In the genomic region with DNA sequence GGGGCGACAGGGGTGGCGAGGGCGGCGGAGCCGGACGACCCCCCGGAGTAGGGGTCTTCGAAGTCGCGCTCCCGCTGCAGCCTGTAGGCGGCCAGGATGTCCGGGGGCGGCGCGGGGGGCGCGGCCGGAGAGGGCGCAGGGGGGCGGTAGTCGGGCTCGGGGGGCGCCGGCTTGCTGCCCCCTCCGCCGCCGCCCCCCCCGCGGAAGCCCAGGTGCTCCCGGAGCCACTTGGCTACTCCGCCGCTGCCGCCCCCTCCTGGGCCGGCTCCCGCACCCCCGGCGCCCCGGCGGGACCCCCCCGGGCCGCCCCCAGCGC, we compare ENCODE assay signal across 9 cellular contexts. TPM values are rescaled to one million over a fixed set of nuclear protein-coding genes. Genes with fewer than 3 reads are reported as not detected.
A peak's percentile ranks its signal among the peaks of the same experiment; 100 is the strongest.
DNase-seq lines count a peak whose midpoint lies in the region; ATAC-seq and TF ChIP-seq lines count a peak whose summit lies in the region.
"Had no signal": no experiment of that assay in that cellular context is flagged by ENCODE, and none has a peak within 500 bp of the region (broad histone marks: within the 10 kb centered on the region; RNA-seq: fewer than 3 reads in every experiment).

No MANE protein-coding gene starts in this region.

- ATAC-seq in GM18868 (IDR thresholded peaks at IDR 0.05; ENCODE audit: unreplicated experiment): peak; percentile 11

- intact Hi-C loops in CD14-positive monocyte (cut with micrococcal nuclease): no loop called here

- WGBS in hepatocyte (ENCODE audit: low lambda C conversion rate, missing lambda C conversion rate): no CpG with 5 or more reads among the region's 43 CpGs

- H3K27me3 Mint-ChIP-seq in CD14-positive monocyte (ENCODE audit: low read depth in 3 of 3): peaks cover 28 to 33% (median 32%) of the 10 kb centered on the region in 3 donors

- H3K27me3 ChIP-seq in hepatocyte: no peaks in the 10 kb centered on the region

- TF ChIP-seq CTCF in VCaP (conservative IDR thresholded peaks at IDR 0.05) (no peak), hepatocyte (IDR thresholded peaks at IDR 0.05; ENCODE audit: poor library complexity) (no peak), CD14-positive monocyte (IDR thresholded peaks at IDR 0.05) (no peak)

- H3K4me3 ChIP-seq in hepatocyte (peak overlapping the region; percentile 68), skin epidermis (peak overlapping the region; percentile 48 to 68 (median 55))

- peaks cover 20% of the 10 kb centered on the region for H3K4me1 ChIP-seq in hepatocyte (ENCODE audit: insufficient read depth)

- peaks cover 0 to 8% (median 2%) of the 10 kb centered on the region in 7 donors for H3K9me3 Mint-ChIP-seq in CD14-positive monocyte

- peaks cover 0 to 15% of the 10 kb centered on the region in 2 donors for H3K36me3 Mint-ChIP-seq in CD14-positive monocyte

- H4K20me1 ChIP-seq in hepatocyte (ENCODE audit: insufficient read depth, poor library complexity, severe bottlenecking): no peaks in the 10 kb centered on the region

- DNase-seq in hepatocyte (ENCODE audit: low spot score): no peak
- DNase-seq in NK-92 treated with Interleukin-12 subunit alpha and Interleukin-12 subunit beta, amount 100 ng/mL, for 24 hours (lab: John Stamatoyannopoulos, UW): no peak
- no peak for DNase-seq in NCI-H748 treated with DMSO at 0.1 percent for 48 hours (lab: John Stamatoyannopoulos, UW)
- no peak for DNase-seq in NCI-H1092 (lab: John Stamatoyannopoulos, UW)
- no peak for DNase-seq in CD14-positive monocyte (ENCODE audit: low spot score)
- DNase-seq: T1000 had no signal

- no peak overlapping the region for H3K27ac Mint-ChIP-seq in CD14-positive monocyte

- H3K79me2 ChIP-seq in hepatocyte: peaks cover 41% of the 10 kb centered on the region

- H3K27ac ChIP-seq in VCaP (peak overlapping the region; percentile 8; the same call in 1 of the 2 replicates), hepatocyte (peak overlapping the region; percentile 53), skin epidermis (peak overlapping the region in 19 of 21 experiments; percentile 3 to 95 (median 69))

- H3K4me2 ChIP-seq in hepatocyte: peak overlapping the region; percentile 94

- peaks cover 16% of the 10 kb centered on the region for H3K4me1 Mint-ChIP-seq in CD14-positive monocyte

- no peaks in the 10 kb centered on the region for H3K9me3 ChIP-seq in hepatocyte (ENCODE audit: low read depth)

- H3K4me3 Mint-ChIP-seq in CD14-positive monocyte: peak overlapping the region in 1 of 2 donors; percentile 86

- H3K36me3 ChIP-seq in hepatocyte (replicated peaks; ENCODE audit: insufficient read depth, low read depth): no peaks in the 10 kb centered on the region

- peak overlapping the region; percentile 60 for H2AFZ ChIP-seq in hepatocyte

- no peaks in the 10 kb centered on the region for H3K9me2 ChIP-seq in hepatocyte (replicated peaks; ENCODE audit: insufficient read depth)

RNA-seq across cellular contexts. Expression of a gene that starts 0.2 kb away (rescaled TPM):
- total RNA-seq in hepatocyte: 12.0 and 13.3 TPM in 2 replicates
- 13.9 and 15.0 TPM in 2 replicates for polyA plus RNA-seq in hepatocyte
- polyA plus RNA-seq in CD14-positive monocyte: under 1 TPM; 0.58 to 0.70 TPM

RNA-seq across cellular contexts. Expression of a gene that starts 57.7 kb away (rescaled TPM):
- 3.3 and 3.8 TPM in 2 replicates for total RNA-seq in hepatocyte
- polyA plus RNA-seq in hepatocyte (4.3 and 7.7 TPM in 2 replicates), CD14-positive monocyte (under 1 TPM in 1 of 2 donors, not detected in 1; 0.22 TPM)

RNA-seq across cellular contexts. Expression of a gene that starts 57.9 kb away (rescaled TPM):
- 7.5 and 10.9 TPM in 2 replicates for total RNA-seq in hepatocyte
- polyA plus RNA-seq in hepatocyte (6.3 and 15.2 TPM in 2 replicates), CD14-positive monocyte (not detected)

Comparison
In these comparisons a context has a peak if more than half of its experiments do, and no peak if none do; other contexts are left out.
1. H3K27ac ChIP-seq: peak in every context shown above with its lines; median percentile 69 in skin epidermis; 53 in hepatocyte; 8 in VCaP.